ENCODE assay signal across 10 cellular contexts in the genomic region with DNA sequence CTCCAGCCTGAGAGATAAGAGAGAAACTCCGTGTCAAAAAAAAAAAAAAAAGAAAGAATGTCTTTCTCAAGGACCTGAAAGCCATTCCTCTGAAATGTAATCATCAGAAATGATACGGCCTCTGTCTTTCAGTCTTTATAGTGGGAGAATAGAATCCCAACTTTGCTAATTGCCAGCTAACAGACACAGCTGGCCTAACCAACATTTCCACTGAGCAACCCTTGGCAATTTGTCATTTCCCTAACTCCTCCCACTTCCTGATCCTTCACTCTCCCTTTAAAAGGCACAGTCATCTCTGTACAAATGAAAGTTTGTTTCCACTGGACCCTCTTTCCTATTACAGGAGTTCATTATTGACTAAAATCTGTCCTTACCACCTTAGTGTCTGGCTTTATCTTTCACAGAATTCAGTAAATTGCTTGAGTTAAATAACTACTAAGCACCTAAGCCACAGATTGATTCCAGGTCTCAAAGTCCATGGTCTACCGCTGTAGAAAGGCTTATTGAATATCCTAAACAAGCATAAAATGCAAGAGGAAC. TPM values are rescaled to one million over a fixed set of nuclear protein-coding genes. Genes with fewer than 3 reads are reported as not detected.
DNase-seq lines count a peak whose midpoint lies in the region; ATAC-seq and TF ChIP-seq lines count a peak whose summit lies in the region.
"Had no signal": no experiment of that assay in that cellular context is flagged by ENCODE, and none has a peak within 500 bp of the region (broad histone marks: within the 10 kb centered on the region; RNA-seq: fewer than 3 reads in every experiment).

No MANE protein-coding gene starts in this region.

- H3K36me3 Mint-ChIP-seq in activated T-helper 2 cell treated with anti-CD3 and anti-CD28 coated beads, Interferon-gamma antibody, Interleukin-2, Interleukin-4, amounts not matched to agents 10 μg/mL and 5 μg/mL and 100 μg/mL, durations not matched to agents 14 hours and 24 hours and 36 hours (ENCODE audit: low read depth) = peaks cover 17% of the 10 kb centered on the region

- no peak overlapping the region for H3K27ac ChIP-seq in upper lobe of right lung
- H3K27ac ChIP-seq: ovary had no signal

- H3K27me3 ChIP-seq in upper lobe of right lung (no peaks in the 10 kb centered on the region), MG63 (no peaks in the 10 kb centered on the region), H7 (ENCODE audit: control insufficient read depth, insufficient read depth, low read length) (no peaks in the 10 kb centered on the region)
- H3K27me3 ChIP-seq: ovary had no signal

- H3K4me3 ChIP-seq in upper lobe of right lung (no peak overlapping the region), MG63 (no peak overlapping the region), H7 (ENCODE audit: insufficient read depth, low read depth, low read length) (no peak overlapping the region)
- H3K4me3 ChIP-seq: ovary had no signal

- no peak overlapping the region for H3K4me3 Mint-ChIP-seq in activated T-helper 2 cell treated with anti-CD3 and anti-CD28 coated beads, Interferon-gamma antibody, Interleukin-2, Interleukin-4, amounts not matched to agents 10 μg/mL and 5 μg/mL and 100 μg/mL, durations not matched to agents 14 hours and 24 hours and 36 hours (ENCODE audit: low read depth)

- intact Hi-C loops in activated T-helper 2 cell treated with anti-CD3 and anti-CD28 coated beads, Interferon-gamma antibody, Interleukin-2, Interleukin-4, amounts not matched to agents 10 μg/mL and 5 μg/mL and 100 μg/mL, durations not matched to agents 14 hours and 24 hours and 36 hours (cut with micrococcal nuclease) = loop anchor here (1.0 kb wide), 1 partner anchor 39 kb away; no protein-coding TSS in a partner anchor
- intact Hi-C loops in left colon (cut with DNase I, micrococcal nuclease) = no loop called here
- intact Hi-C loops in upper lobe of right lung (cut with DNase I) = no loop called here

- peaks cover 10% of the 10 kb centered on the region for H3K4me1 ChIP-seq in upper lobe of right lung

- H3K9me3 ChIP-seq in upper lobe of right lung (no peaks in the 10 kb centered on the region), MG63 (peaks cover 13% of the 10 kb centered on the region)
- H3K9me3 ChIP-seq: ovary had no signal

- DNase-seq in EL (peak; percentile 70), KBM-7 (peak; percentile 71), left colon (no peak), upper lobe of right lung (no peak), NCI-H128 (lab: John Stamatoyannopoulos, UW; ENCODE audit: unreplicated experiment) (no peak), MG63 (no peak), H7 (no peak)
- no peak for DNase-seq in activated T-helper 2 cell treated with anti-CD3 and anti-CD28 coated beads, Interferon-gamma antibody, Interleukin-2, Interleukin-4, amounts not matched to agents 10 μg/mL and 5 μg/mL and 100 μg/mL, durations not matched to agents 14 hours and 24 hours and 36 hours (ENCODE audit: low spot score)
- DNase-seq: activated CD8-positive, alpha-beta memory T cell treated with anti-CD3 and anti-CD28 coated beads for 24 hours; ovary had no signal

- TF ChIP-seq CTCF in upper lobe of right lung (IDR thresholded peaks at IDR 0.05) = no peak

- peaks cover 26% of the 10 kb centered on the region for H3K4me1 Mint-ChIP-seq in activated T-helper 2 cell treated with anti-CD3 and anti-CD28 coated beads, Interferon-gamma antibody, Interleukin-2, Interleukin-4, amounts not matched to agents 10 μg/mL and 5 μg/mL and 100 μg/mL, durations not matched to agents 14 hours and 24 hours and 36 hours (ENCODE audit: low read depth)

- no peaks in the 10 kb centered on the region for H3K36me3 ChIP-seq in upper lobe of right lung
- H3K36me3 ChIP-seq in MG63 = peaks cover 3% of the 10 kb centered on the region; the same call in 1 of the 2 replicates
- H3K36me3 ChIP-seq in H7 (replicated peaks; ENCODE audit: control insufficient read depth, insufficient read depth, low read length) = no peaks in the 10 kb centered on the region
- H3K36me3 ChIP-seq: ovary had no signal

- peak; percentile 43 for ATAC-seq in left colon
- ATAC-seq in upper lobe of right lung = no peak

- H3K9me3 Mint-ChIP-seq in activated T-helper 2 cell treated with anti-CD3 and anti-CD28 coated beads, Interferon-gamma antibody, Interleukin-2, Interleukin-4, amounts not matched to agents 10 μg/mL and 5 μg/mL and 100 μg/mL, durations not matched to agents 14 hours and 24 hours and 36 hours = peaks cover 17% of the 10 kb centered on the region

- in situ Hi-C loops in KBM-7 (cut with MboI; ENCODE audit: low pct_unique_long_range_greater_than_20kb, low sequenced_read_pairs) = no loop called here

- no peaks in the 10 kb centered on the region for H3K27me3 Mint-ChIP-seq in activated T-helper 2 cell treated with anti-CD3 and anti-CD28 coated beads, Interferon-gamma antibody, Interleukin-2, Interleukin-4, amounts not matched to agents 10 μg/mL and 5 μg/mL and 100 μg/mL, durations not matched to agents 14 hours and 24 hours and 36 hours (ENCODE audit: low read depth)

- peak overlapping the region; percentile 29 for H3K27ac Mint-ChIP-seq in activated T-helper 2 cell treated with anti-CD3 and anti-CD28 coated beads, Interferon-gamma antibody, Interleukin-2, Interleukin-4, amounts not matched to agents 10 μg/mL and 5 μg/mL and 100 μg/mL, durations not matched to agents 14 hours and 24 hours and 36 hours

RNA-seq across cellular contexts. Expression of a gene that starts 4.3 kb away (rescaled TPM):
- total RNA-seq in activated T-helper 2 cell treated with anti-CD3 and anti-CD28 coated beads, Interferon-gamma antibody, Interleukin-2, Interleukin-4, amounts not matched to agents 10 μg/mL and 5 μg/mL and 100 μg/mL, durations not matched to agents 14 hours and 24 hours and 36 hours = 62.2 and 62.7 TPM in 2 replicates
- 10 to 100 TPM; 73.4 to 80.5 TPM for total RNA-seq in left colon
- total RNA-seq in upper lobe of right lung = 71.2 TPM
- 139 and 172 TPM in 2 replicates for total RNA-seq in MG63 (2014; rRNA removed; shearing (Covaris generic); ENCODE audit: low replicate concordance)
- 95.3 and 129 TPM in 2 replicates for total RNA-seq in H7 (2014; rRNA removed; shearing (Covaris generic))

RNA-seq across cellular contexts. Expression of a gene that starts 5.2 kb away (rescaled TPM):
- 21.4 and 23.8 TPM in 2 replicates for total RNA-seq in activated T-helper 2 cell treated with anti-CD3 and anti-CD28 coated beads, Interferon-gamma antibody, Interleukin-2, Interleukin-4, amounts not matched to agents 10 μg/mL and 5 μg/mL and 100 μg/mL, durations not matched to agents 14 hours and 24 hours and 36 hours
- total RNA-seq in left colon = 10 to 100 TPM; 16.0 to 20.6 TPM
- 19.0 TPM for total RNA-seq in upper lobe of right lung
- total RNA-seq in MG63 (2014; rRNA removed; shearing (Covaris generic); ENCODE audit: low replicate concordance) = 7.6 and 12.1 TPM in 2 replicates
- total RNA-seq in H7 (2014; rRNA removed; shearing (Covaris generic)) = 13.8 and 14.7 TPM in 2 replicates

Comparison
In these comparisons a context has a peak if more than half of its experiments do, and no peak if none do; other contexts are left out.
1. DNase-seq: peak in EL (single experiment) and KBM-7 (single experiment); none in activated T-helper 2 cell treated with anti-CD3 and anti-CD28 coated beads, Interferon-gamma antibody, Interleukin-2, Interleukin-4, amounts not matched to agents 10 μg/mL and 5 μg/mL and 100 μg/mL, durations not matched to agents 14 hours and 24 hours and 36 hours (single experiment), left colon (0 of 2), upper lobe of right lung (single experiment), NCI-H128 (single experiment), MG63 (single experiment) and H7 (single experiment).